ENCODE assay signal across 17 cellular contexts in the genomic region with DNA sequence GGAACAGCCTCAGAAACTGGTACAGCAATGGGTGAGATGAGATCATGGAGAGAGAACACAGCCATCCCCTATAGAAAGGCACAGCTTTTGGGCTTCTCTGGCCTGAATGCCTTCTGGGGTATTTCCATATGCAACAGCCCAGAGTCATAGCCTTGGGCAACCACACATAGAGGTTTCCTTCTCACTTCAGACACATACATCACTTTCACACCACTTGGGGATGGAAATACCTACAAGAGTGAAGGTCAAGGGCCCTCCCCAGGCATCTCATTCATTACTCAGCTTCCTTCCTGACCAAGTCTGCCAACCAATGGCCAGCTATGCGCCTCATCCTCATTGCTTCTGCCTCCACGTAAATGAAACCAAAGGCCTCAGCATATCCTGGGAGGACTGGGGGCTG. TPM values are rescaled to one million over a fixed set of nuclear protein-coding genes. Genes with fewer than 3 reads are reported as not detected.
DNase-seq lines count a peak whose midpoint lies in the region; ATAC-seq and TF ChIP-seq lines count a peak whose summit lies in the region.
"Had no signal": no experiment of that assay in that cellular context is flagged by ENCODE, and none has a peak within 500 bp of the region (broad histone marks: within the 10 kb centered on the region; RNA-seq: fewer than 3 reads in every experiment).

No MANE protein-coding gene starts in this region.

- no peak overlapping the region for H3K4me3 Mint-ChIP-seq in HFFc6
- H3K4me3 Mint-ChIP-seq: activated naive CD8-positive, alpha-beta T cell treated with anti-CD3 and anti-CD28 coated beads, Interleukin-2, amount 10 ng/mL, durations not matched to agents 7 days and 5 days; dendritic cell treated with granulocyte-macrophage colony-stimulating factor and Interleukin-4, amounts not matched to agents 40 ng/mL and 50 ng/mL, for 4 days had no signal

- H3K27me3 Mint-ChIP-seq in HFFc6 (ENCODE audit: insufficient read depth): peaks cover 3% of the 10 kb centered on the region
- H3K27me3 Mint-ChIP-seq: activated naive CD8-positive, alpha-beta T cell treated with anti-CD3 and anti-CD28 coated beads, Interleukin-2, amount 10 ng/mL, durations not matched to agents 7 days and 5 days had no signal

- no peaks in the 10 kb centered on the region for H3K36me3 Mint-ChIP-seq in HFFc6 (ENCODE audit: low read depth)
- H3K36me3 Mint-ChIP-seq: activated naive CD8-positive, alpha-beta T cell treated with anti-CD3 and anti-CD28 coated beads, Interleukin-2, amount 10 ng/mL, durations not matched to agents 7 days and 5 days had no signal

- no peaks in the 10 kb centered on the region for H3K4me1 ChIP-seq in effector memory CD4-positive, alpha-beta T cell (ENCODE audit: control insufficient read depth, insufficient read depth, low read length, poor library complexity, severe bottlenecking)

- H3K9me3 ChIP-seq in effector memory CD4-positive, alpha-beta T cell (ENCODE audit: control insufficient read depth, low read length): no peaks in the 10 kb centered on the region
- H3K9me3 ChIP-seq: BLaER1 treated with 17β-estradiol and CSF1 and Interleukin-3, amounts not matched to agents 10 nM and 100 nM; SK-N-SH had no signal

- no peak overlapping the region for H3K4me3 ChIP-seq in effector memory CD4-positive, alpha-beta T cell (ENCODE audit: insufficient read depth, low read depth, low read length, poor library complexity, severe bottlenecking)
- H3K4me3 ChIP-seq: BLaER1 treated with 17β-estradiol and CSF1 and Interleukin-3, amounts not matched to agents 10 nM and 100 nM had no signal

- TF ChIP-seq CTCF in GM10266 (IDR thresholded peaks at IDR 0.05; ENCODE audit: control insufficient read depth, insufficient read depth, low read depth, missing control alignments) (no peak), HFFc6 (IDR thresholded peaks at IDR 0.05) (no peak)

- H3K27ac ChIP-seq in effector memory CD4-positive, alpha-beta T cell (ENCODE audit: insufficient read depth, low read length, poor library complexity, severe bottlenecking): no peak overlapping the region
- H3K27ac ChIP-seq: BLaER1 treated with 17β-estradiol and CSF1 and Interleukin-3, amounts not matched to agents 10 nM and 100 nM had no signal

- no peak overlapping the region for H3K27ac Mint-ChIP-seq in HFFc6
- H3K27ac Mint-ChIP-seq: activated naive CD8-positive, alpha-beta T cell treated with anti-CD3 and anti-CD28 coated beads, Interleukin-2, amount 10 ng/mL, durations not matched to agents 7 days and 5 days; dendritic cell treated with granulocyte-macrophage colony-stimulating factor and Interleukin-4, amounts not matched to agents 40 ng/mL and 50 ng/mL, for 4 days had no signal

- H3K4me1 Mint-ChIP-seq in HFFc6 (ENCODE audit: low read depth): no peaks in the 10 kb centered on the region
- H3K4me1 Mint-ChIP-seq: activated naive CD8-positive, alpha-beta T cell treated with anti-CD3 and anti-CD28 coated beads, Interleukin-2, amount 10 ng/mL, durations not matched to agents 7 days and 5 days had no signal

- H3K27me3 ChIP-seq in effector memory CD4-positive, alpha-beta T cell (replicated peaks; ENCODE audit: control insufficient read depth, insufficient read depth, low read length, poor library complexity, severe bottlenecking): no peaks in the 10 kb centered on the region
- H3K27me3 ChIP-seq: BLaER1 treated with 17β-estradiol and CSF1 and Interleukin-3, amounts not matched to agents 10 nM and 100 nM had no signal

- H3K9me3 Mint-ChIP-seq in HFFc6: no peaks in the 10 kb centered on the region; the same call in 1 of the 2 replicates
- H3K9me3 Mint-ChIP-seq: activated naive CD8-positive, alpha-beta T cell treated with anti-CD3 and anti-CD28 coated beads, Interleukin-2, amount 10 ng/mL, durations not matched to agents 7 days and 5 days; dendritic cell treated with granulocyte-macrophage colony-stimulating factor and Interleukin-4, amounts not matched to agents 40 ng/mL and 50 ng/mL, for 4 days had no signal

- DNase-seq in GM10266 (ENCODE audit: extremely low spot score) (peak; percentile 30), M059J (ENCODE audit: low read depth) (peak; percentile 72), NCI-H187 (lab: John Stamatoyannopoulos, UW) (no peak), HFFc6 (no peak)
- no peak for DNase-seq in effector memory CD4-positive, alpha-beta T cell
- DNase-seq: activated CD4-positive, alpha-beta T cell treated with anti-CD3 and anti-CD28 coated beads for 4 hours; activated naive CD8-positive, alpha-beta T cell treated with anti-CD3 and anti-CD28 coated beads, Interleukin-2, amount 10 ng/mL, durations not matched to agents 7 days and 5 days; H7; left ventricle myocardium superior; NCI-H1436 treated with DMSO at 0.1 percent for 48 hours; NK-92 treated with Interleukin-12 subunit alpha and Interleukin-12 subunit beta, amount 100 ng/mL, for 24 hours; SK-N-SH had no signal

- no peaks in the 10 kb centered on the region for H3K36me3 ChIP-seq in effector memory CD4-positive, alpha-beta T cell (ENCODE audit: control insufficient read depth, insufficient read depth, low read length)
- H3K36me3 ChIP-seq: BLaER1 treated with 17β-estradiol and CSF1 and Interleukin-3, amounts not matched to agents 10 nM and 100 nM had no signal

- peak; percentile 70 for ATAC-seq in GM19043 (IDR thresholded peaks at IDR 0.05; ENCODE audit: low read depth, unreplicated experiment)
- ATAC-seq in HG02678 (IDR thresholded peaks at IDR 0.05; ENCODE audit: unreplicated experiment): peak; percentile 77
- no peak for ATAC-seq in GM19455 (IDR thresholded peaks at IDR 0.05; ENCODE audit: unreplicated experiment)
- ATAC-seq: left ventricle myocardium superior had no signal

RNA-seq across cellular contexts. Expression of a gene that starts 17.7 kb away (rescaled TPM):
- total RNA-seq in M059J (2014; rRNA removed; shearing (Covaris generic)): 0.07 and 0.32 TPM in 2 replicates
- total RNA-seq in HFFc6 (2021; fragmentation: NEBNext Ultra II Directional; extraction: Animal tissue kit (Norgen Biotek cat#: 25700)): under 1 TPM in 3 of 6 experiments, not detected in 3; 0.20 to 0.43 (median 0.25) TPM
- total RNA-seq: activated naive CD8-positive, alpha-beta T cell treated with anti-CD3 and anti-CD28 coated beads, Interleukin-2, amount 10 ng/mL, durations not matched to agents 7 days and 5 days had no signal

RNA-seq across cellular contexts. Expression of a gene that starts 46.1 kb away (rescaled TPM):
- 0.20 and 2.5 TPM in 2 replicates for total RNA-seq in M059J (2014; rRNA removed; shearing (Covaris generic))
- 1 to 10 TPM; 6.0 to 8.5 (median 7.3) TPM for total RNA-seq in HFFc6 (2021; fragmentation: NEBNext Ultra II Directional; extraction: Animal tissue kit (Norgen Biotek cat#: 25700))

Comparison
In these comparisons a context has a peak if more than half of its experiments do, and no peak if none do; other contexts are left out.
1. DNase-seq: peak in GM10266 (single experiment) and M059J (single experiment); none in NCI-H187 (0 of 2), effector memory CD4-positive, alpha-beta T cell (0 of 3) and HFFc6 (single experiment).